Comparison of ENCODE assay signal across 16 cellular contexts in the genomic region with DNA sequence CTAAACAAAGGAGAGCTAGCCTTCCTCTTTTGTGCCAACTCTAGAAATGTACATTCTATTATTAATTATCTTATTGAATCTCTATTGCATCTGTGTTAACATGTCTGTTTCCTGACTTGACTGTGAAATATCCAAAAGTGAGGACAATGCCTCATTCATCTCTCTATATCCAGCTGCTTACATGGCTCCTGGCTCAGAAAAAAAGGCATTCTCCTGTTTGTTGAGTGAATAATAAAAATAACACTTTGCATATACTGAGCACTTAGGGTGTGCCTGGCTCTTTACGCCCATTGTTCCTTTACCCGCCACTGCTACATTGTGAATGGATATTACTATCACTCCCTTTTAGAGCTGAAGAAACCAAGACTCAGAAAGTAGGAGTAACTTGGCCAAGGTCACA. TPM values are rescaled to one million over a fixed set of nuclear protein-coding genes. Genes with fewer than 3 reads are reported as not detected.
DNase-seq lines count a peak whose midpoint lies in the region; TF ChIP-seq lines count a peak whose summit lies in the region.
"Had no signal": no experiment of that assay in that cellular context is flagged by ENCODE, and none has a peak within 500 bp of the region (broad histone marks: within the 10 kb centered on the region; RNA-seq: fewer than 3 reads in every experiment).

No MANE protein-coding gene starts in this region.

- peaks cover 5% of the 10 kb centered on the region for H3K9me3 Mint-ChIP-seq in glutamatergic neuron (ENCODE audit: unreplicated experiment)
- no peaks in the 10 kb centered on the region for H3K9me3 Mint-ChIP-seq in activated CD4-positive, alpha-beta T cell treated with anti-CD3 and anti-CD28 coated beads, Interleukin-2, amount 10 ng/mL, durations not matched to agents 24 days and 14 days
- H3K9me3 Mint-ChIP-seq: CD4-positive, CD25-positive, alpha-beta regulatory T cell; CD8-positive, alpha-beta T cell had no signal

- DNase-seq in COLO829 (ENCODE audit: low spot score) (peak; percentile 33), SK-MEL-5 (ENCODE audit: low read depth, low spot score) (peak; percentile 29), glutamatergic neuron (no peak), RKO (ENCODE audit: low spot score) (no peak), AG08396 (ENCODE audit: low spot score) (no peak)
- no peak for DNase-seq in activated CD4-positive, alpha-beta T cell treated with anti-CD3 and anti-CD28 coated beads, Interleukin-2, amount 10 ng/mL, durations not matched to agents 24 days and 14 days
- DNase-seq: CD4-positive, CD25-positive, alpha-beta regulatory T cell; CD8-positive, alpha-beta T cell; DMS 273 treated with DMSO at 0.1 percent for 48 hours; DMS79; EL; GDM1; GM23248; H7; HCEC 1CT had no signal

- H3K27ac Mint-ChIP-seq in glutamatergic neuron (ENCODE audit: unreplicated experiment): no peak overlapping the region
- H3K27ac Mint-ChIP-seq in activated CD4-positive, alpha-beta T cell treated with anti-CD3 and anti-CD28 coated beads, Interleukin-2, amount 10 ng/mL, durations not matched to agents 24 days and 14 days: no peak overlapping the region
- H3K27ac Mint-ChIP-seq: B cell; CD8-positive, alpha-beta T cell had no signal

- peaks cover 4% of the 10 kb centered on the region for H3K4me1 Mint-ChIP-seq in glutamatergic neuron (ENCODE audit: low read depth, unreplicated experiment)
- H3K4me1 Mint-ChIP-seq in activated CD4-positive, alpha-beta T cell treated with anti-CD3 and anti-CD28 coated beads, Interleukin-2, amount 10 ng/mL, durations not matched to agents 24 days and 14 days: no peaks in the 10 kb centered on the region
- H3K4me1 Mint-ChIP-seq: B cell; CD4-positive, CD25-positive, alpha-beta regulatory T cell had no signal

- no peaks in the 10 kb centered on the region for H3K36me3 Mint-ChIP-seq in glutamatergic neuron (ENCODE audit: unreplicated experiment)
- H3K36me3 Mint-ChIP-seq in activated CD4-positive, alpha-beta T cell treated with anti-CD3 and anti-CD28 coated beads, Interleukin-2, amount 10 ng/mL, durations not matched to agents 24 days and 14 days (ENCODE audit: low read depth): no peaks in the 10 kb centered on the region
- H3K36me3 Mint-ChIP-seq: CD4-positive, CD25-positive, alpha-beta regulatory T cell; CD8-positive, alpha-beta T cell had no signal

- peaks cover 17% of the 10 kb centered on the region for H3K27me3 Mint-ChIP-seq in glutamatergic neuron (ENCODE audit: unreplicated experiment)
- peaks cover 44% of the 10 kb centered on the region for H3K27me3 Mint-ChIP-seq in activated CD4-positive, alpha-beta T cell treated with anti-CD3 and anti-CD28 coated beads, Interleukin-2, amount 10 ng/mL, durations not matched to agents 24 days and 14 days

- intact Hi-C loops in activated CD4-positive, alpha-beta T cell treated with anti-CD3 and anti-CD28 coated beads, Interleukin-2, amount 10 ng/mL, durations not matched to agents 24 days and 14 days (cut with micrococcal nuclease): no loop called here

- no peak for TF ChIP-seq CTCF in glutamatergic neuron (IDR thresholded peaks at IDR 0.05; ENCODE audit: partially characterized antibody, unreplicated experiment)

- in situ Hi-C loops in SK-MEL-5 (cut with HindIII; ENCODE audit: low pct_unique_long_range_greater_than_20kb, low sequenced_read_pairs): no loop called here

- peak overlapping the region; percentile 9 for H3K4me3 Mint-ChIP-seq in glutamatergic neuron (ENCODE audit: unreplicated experiment)
- H3K4me3 Mint-ChIP-seq in activated CD4-positive, alpha-beta T cell treated with anti-CD3 and anti-CD28 coated beads, Interleukin-2, amount 10 ng/mL, durations not matched to agents 24 days and 14 days: no peak overlapping the region
- H3K4me3 Mint-ChIP-seq: B cell; CD4-positive, CD25-positive, alpha-beta regulatory T cell; CD8-positive, alpha-beta T cell had no signal

RNA-seq across cellular contexts. Expression of a gene that starts 19.9 kb away (rescaled TPM):
- total RNA-seq in SK-MEL-5 (2014; rRNA removed; shearing (Covaris generic)): 0.43 and 0.77 TPM in 2 replicates
- 0.11 and 1.0 TPM in 2 replicates for polyA plus RNA-seq in SK-MEL-5 (2015; cell fraction: cytosol; rRNA removed)
- 0.38 and 0.42 TPM in 2 replicates for polyA plus RNA-seq in SK-MEL-5 (2015; cell fraction: nucleus; rRNA removed)
- 50.4 TPM for total RNA-seq in glutamatergic neuron (ENCODE audit: unreplicated experiment)
- total RNA-seq in activated CD4-positive, alpha-beta T cell treated with anti-CD3 and anti-CD28 coated beads, Interleukin-2, amount 10 ng/mL, durations not matched to agents 24 days and 14 days: 0.61 TPM in 1 of 2 replicates, not detected in the other
- polyA plus RNA-seq: CD4-positive, CD25-positive, alpha-beta regulatory T cell had no signal

RNA-seq across cellular contexts. Expression of a gene that starts 40.9 kb away (rescaled TPM):
- total RNA-seq in SK-MEL-5 (2014; rRNA removed; shearing (Covaris generic)): 0.19 TPM in 1 of 2 replicates, not detected in the other
- 0.21 TPM in 1 of 2 replicates, not detected in the other for polyA plus RNA-seq in SK-MEL-5 (2015; cell fraction: cytosol; rRNA removed)
- polyA plus RNA-seq in SK-MEL-5 (2015; cell fraction: nucleus; rRNA removed): 1.0 and 3.5 TPM in 2 replicates
- 2.9 TPM for total RNA-seq in glutamatergic neuron (ENCODE audit: unreplicated experiment)
- 13.4 and 14.5 TPM in 2 replicates for total RNA-seq in activated CD4-positive, alpha-beta T cell treated with anti-CD3 and anti-CD28 coated beads, Interleukin-2, amount 10 ng/mL, durations not matched to agents 24 days and 14 days
- total RNA-seq: GM23248 had no signal

RNA-seq across cellular contexts. Expression of a gene that starts 56.7 kb away (rescaled TPM):
- 0.05 and 0.08 TPM in 2 replicates for total RNA-seq in SK-MEL-5 (2014; rRNA removed; shearing (Covaris generic))
- 0.02 and 0.05 TPM in 2 replicates for polyA plus RNA-seq in SK-MEL-5 (2015; cell fraction: cytosol; rRNA removed)
- 1.2 and 1.5 TPM in 2 replicates for polyA plus RNA-seq in SK-MEL-5 (2015; cell fraction: nucleus; rRNA removed)
- total RNA-seq in glutamatergic neuron (ENCODE audit: unreplicated experiment): 5.5 TPM
- 2.4 and 3.1 TPM in 2 replicates for total RNA-seq in activated CD4-positive, alpha-beta T cell treated with anti-CD3 and anti-CD28 coated beads, Interleukin-2, amount 10 ng/mL, durations not matched to agents 24 days and 14 days
- total RNA-seq: GM23248 had no signal
- polyA plus RNA-seq: GM23248 had no signal

Comparison
In these comparisons a context has a peak if more than half of its experiments do, and no peak if none do; other contexts are left out.
1. DNase-seq: peak in COLO829 (single experiment) and SK-MEL-5 (single experiment); none in glutamatergic neuron (single experiment), RKO (single experiment), AG08396 (single experiment) and activated CD4-positive, alpha-beta T cell treated with anti-CD3 and anti-CD28 coated beads, Interleukin-2, amount 10 ng/mL, durations not matched to agents 24 days and 14 days (single experiment).
2. RNA of a gene that starts 19.9 kb away (total RNA-seq): 50.4 TPM in glutamatergic neuron (single experiment); 0.43 to 0.77 TPM in SK-MEL-5 and 0.61 TPM in activated CD4-positive, alpha-beta T cell treated with anti-CD3 and anti-CD28 coated beads, Interleukin-2, amount 10 ng/mL, durations not matched to agents 24 days and 14 days; every median in the first group is over 10 times any median in the second.